In the genomic region with DNA sequence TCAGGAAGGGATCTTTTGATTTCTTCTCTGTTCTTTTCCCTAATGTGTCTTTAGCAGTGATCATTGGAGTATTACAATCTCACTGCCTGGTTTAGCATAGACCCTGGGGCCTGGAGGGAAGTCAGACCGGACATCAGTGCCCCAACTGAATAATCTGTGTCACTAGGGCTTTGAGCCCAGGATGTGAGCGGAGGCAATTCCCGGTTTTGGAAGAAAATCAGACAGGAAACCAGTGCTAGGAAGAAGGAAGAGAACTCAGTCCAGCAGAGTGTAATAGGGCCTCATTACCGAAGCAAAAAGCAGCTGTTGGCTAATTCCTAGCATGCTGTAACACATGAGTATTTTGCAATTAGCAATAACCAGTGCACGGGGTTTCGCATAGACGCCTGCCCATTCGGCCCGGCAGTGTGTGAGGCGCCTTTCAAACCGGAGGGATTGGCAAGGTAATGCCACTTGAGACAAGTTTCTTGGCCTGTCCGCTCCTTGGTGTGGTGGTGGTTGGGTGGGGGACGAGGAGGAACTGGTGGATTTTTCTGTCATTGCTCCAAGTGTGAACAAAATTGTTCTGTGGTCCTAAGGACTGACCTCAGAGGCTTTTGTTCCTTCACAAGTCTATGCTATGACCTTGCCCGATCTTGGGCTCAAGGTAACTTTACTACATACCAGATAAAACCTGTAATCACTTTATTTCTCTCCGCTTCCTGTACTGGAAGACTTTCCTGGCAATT, we compare ENCODE assay signal across 9 cellular contexts. TPM values are rescaled to one million over a fixed set of nuclear protein-coding genes. Genes with fewer than 3 reads are reported as not detected.
A peak's percentile ranks its signal among the peaks of the same experiment; 100 is the strongest.
DNase-seq lines count a peak whose midpoint lies in the region; ATAC-seq, FAIRE-seq and TF ChIP-seq lines count a peak whose summit lies in the region.
"Had no signal": no experiment of that assay in that cellular context is flagged by ENCODE, and none has a peak within 500 bp of the region (broad histone marks: within the 10 kb centered on the region; RNA-seq: fewer than 3 reads in every experiment).

No MANE protein-coding gene starts in this region.

- intact Hi-C loops in A673 (cut with micrococcal nuclease; ENCODE audit: unreplicated experiment) (loop anchor here (1.0 to 10.0 kb wide), 3 partner anchors 241 to 641 kb away; no protein-coding TSS in a partner anchor), lower lobe of right lung (cut with DNase I) (no loop called here)

- H3K9me3 ChIP-seq in A673 (ENCODE audit: low read depth, low read length, poor library complexity, severe bottlenecking) (no peaks in the 10 kb centered on the region), Loucy (ENCODE audit: insufficient read depth, low read depth, low read length) (no peaks in the 10 kb centered on the region), lower lobe of right lung (no peaks in the 10 kb centered on the region)

- DNase-seq in A673 (ENCODE audit: low spot score) (peak; percentile 52), cardiac fibroblast (ENCODE audit: low read depth in 2 of 2) (peak; percentile 69 to 88), lower lobe of right lung (peak; percentile 78), NCI-H1436 treated with DMSO at 0.1 percent for 48 hours (lab: John Stamatoyannopoulos, UW) (no peak), amniotic stem cell (lab: John Stamatoyannopoulos, UW) (no peak), GM12892 (ENCODE audit: insufficient read length) (no peak)
- no peak for DNase-seq in stimulated activated naive CD8-positive, alpha-beta T cell treated with anti-CD3 and anti-CD28 coated beads, Interleukin-15, Interleukin-2, amounts not matched to agents 100 U/mL and 50 U/mL, for 24 hours

- H2AFZ ChIP-seq in Loucy (ENCODE audit: low read length), result no peak overlapping the region

- peak overlapping the region; percentile 74 for H3K4me3 ChIP-seq in A673 (ENCODE audit: low read depth, low read length, poor library complexity, severe bottlenecking)
- peak overlapping the region; percentile 83 for H3K4me3 ChIP-seq in Loucy (ENCODE audit: low read length, poor library complexity, severe bottlenecking)
- H3K4me3 ChIP-seq in cardiac fibroblast (replicated peaks in 1 of 2; ENCODE audit: low read depth in 2 of 2, low read length in 2 of 2), result peak overlapping the region; percentile 89 to 96
- H3K4me3 ChIP-seq in lower lobe of right lung, result peak overlapping the region; percentile 95

- peaks cover 70% of the 10 kb centered on the region for H4K20me1 ChIP-seq in Loucy (ENCODE audit: insufficient read depth, low read length, poor library complexity, severe bottlenecking)

- CTCF ChIA-PET in A673 (lab: Charles Lee), result interaction anchor here (0.6 kb wide), 1 partner anchor 595 kb away, joined by 9 read pairs; no protein-coding TSS in a partner anchor

- peaks cover 23% of the 10 kb centered on the region for H3K4me1 ChIP-seq in A673 (ENCODE audit: insufficient read depth, low read length, poor library complexity, severe bottlenecking)
- peaks cover 43% of the 10 kb centered on the region for H3K4me1 ChIP-seq in Loucy (ENCODE audit: insufficient read depth, low read length, poor library complexity, severe bottlenecking)
- peaks cover 37% of the 10 kb centered on the region for H3K4me1 ChIP-seq in lower lobe of right lung

- H3K36me3 ChIP-seq in A673 (ENCODE audit: insufficient read depth, low read length, poor library complexity, severe bottlenecking), result no peaks in the 10 kb centered on the region
- H3K36me3 ChIP-seq in Loucy (ENCODE audit: insufficient read depth, low read length), result peaks cover 15% of the 10 kb centered on the region; the same call in 1 of the 2 replicates
- H3K36me3 ChIP-seq in lower lobe of right lung, result peaks cover 25% of the 10 kb centered on the region

- peak; percentile 3 to 5 for ATAC-seq in lower lobe of right lung
- ATAC-seq in stimulated activated naive CD8-positive, alpha-beta T cell treated with anti-CD3 and anti-CD28 coated beads, Interleukin-15, Interleukin-2, amounts not matched to agents 100 U/mL and 50 U/mL, for 24 hours, result no peak

- no peaks in the 10 kb centered on the region for H3F3A ChIP-seq in Loucy (ENCODE audit: low read depth)

- FAIRE-seq in GM12892 (lab: Jason Lieb, UNC), result no peak
- FAIRE-seq: TTC549 had no signal

- H3K27ac ChIP-seq in A673 (ENCODE audit: low read depth, low read length, poor library complexity, severe bottlenecking) (peak overlapping the region; percentile 17), lower lobe of right lung (peak overlapping the region; percentile 100)

- TF ChIP-seq CTCF in A673 (conservative IDR thresholded peaks at IDR 0.05; ENCODE audit: low read depth, low read length) (no peak), Loucy (conservative IDR thresholded peaks at IDR 0.05; ENCODE audit: low read length) (no peak), cardiac fibroblast (IDR thresholded peaks at IDR 0.05; ENCODE audit: low read depth, low read length) (no peak), lower lobe of right lung (IDR thresholded peaks at IDR 0.05) (no peak)

- no peaks in the 10 kb centered on the region for H3K27me3 ChIP-seq in A673 (replicated peaks; ENCODE audit: insufficient read depth, low read depth, low read length, poor library complexity)
- H3K27me3 ChIP-seq in Loucy (ENCODE audit: insufficient read depth, low read length, poor library complexity, severe bottlenecking), result peaks cover 5% of the 10 kb centered on the region
- H3K27me3 ChIP-seq in lower lobe of right lung (ENCODE audit: low read depth), result no peaks in the 10 kb centered on the region

- peak overlapping the region; percentile 87 for H3K9ac ChIP-seq in Loucy (ENCODE audit: low read depth, low read length, poor library complexity, severe bottlenecking)

- H3K9me2 ChIP-seq in Loucy (replicated peaks; ENCODE audit: low read depth, low read length), result no peaks in the 10 kb centered on the region

- peaks cover 80% of the 10 kb centered on the region for H3K79me2 ChIP-seq in Loucy (ENCODE audit: insufficient read depth, low read length)

- POLR2A ChIA-PET in A673 (lab: Charles Lee; ENCODE audit: low non-redundant PET), result no interaction called here

- TF ChIP-seq POLR2A in GM12892 (IDR thresholded peaks at IDR 0.05; ENCODE audit: low read depth, low read length), result no peak

- H3K4me2 ChIP-seq in Loucy (ENCODE audit: low read depth, low read length, poor library complexity, severe bottlenecking), result peak overlapping the region; percentile 95

- BruUV-seq in A673 (replicated peaks; lab: Mats Ljungman, UMichigan), result no TSS peak

RNA-seq across cellular contexts. Expression of a gene that starts 2.8 kb away (rescaled TPM):
- total RNA-seq in A673 (2021) (5.3 and 12.2 TPM in 2 replicates), lower lobe of right lung (74.9 TPM)
- 0.68 TPM for polyA plus RNA-seq in GM12892 (2012; ENCODE audit: missing spikeins)

Comparison
In these comparisons a context has a peak if more than half of its experiments do, and no peak if none do; other contexts are left out.
1. DNase-seq: peak in A673 (single experiment), cardiac fibroblast (2 of 2) and lower lobe of right lung (single experiment); none in NCI-H1436 treated with DMSO at 0.1 percent for 48 hours (single experiment), stimulated activated naive CD8-positive, alpha-beta T cell treated with anti-CD3 and anti-CD28 coated beads, Interleukin-15, Interleukin-2, amounts not matched to agents 100 U/mL and 50 U/mL, for 24 hours (single experiment), amniotic stem cell (single experiment) and GM12892 (single experiment).
2. Peak in every context shown above with its lines, with median percentiles within 50 percentile points of each other: H3K4me3 ChIP-seq.